8 cellular contexts compared by ENCODE assay signal in the genomic region with DNA sequence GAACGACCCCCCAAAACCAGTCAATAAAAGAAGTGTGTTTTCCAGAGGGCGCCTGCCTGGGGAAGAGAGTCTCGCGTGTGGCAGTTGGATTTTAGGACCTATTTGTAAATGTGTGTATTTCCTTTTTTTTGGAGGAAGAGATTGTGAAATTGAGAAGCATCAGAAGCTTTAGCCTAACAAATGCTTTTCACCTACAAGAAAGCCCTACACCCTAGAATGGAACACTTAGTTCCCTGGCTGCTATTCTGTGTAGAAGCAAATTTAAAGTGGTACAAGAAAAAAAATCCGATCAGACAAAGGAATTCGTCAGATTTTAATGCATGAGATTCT. TPM values are rescaled to one million over a fixed set of nuclear protein-coding genes. Genes with fewer than 3 reads are reported as not detected.
DNase-seq lines count a peak whose midpoint lies in the region; ATAC-seq and TF ChIP-seq lines count a peak whose summit lies in the region.

No MANE protein-coding gene starts in this region.

- H3K36me3 ChIP-seq in MM.1S (replicated peaks; ENCODE audit: insufficient read depth, low read length): no peaks in the 10 kb centered on the region
- H3K36me3 ChIP-seq in naive thymus-derived CD4-positive, alpha-beta T cell (ENCODE audit: control insufficient read depth in 2 of 3, insufficient read depth in 3 of 3, low read length in 3 of 3): no peaks in the 10 kb centered on the region

- no peaks in the 10 kb centered on the region for H3K9me3 Mint-ChIP-seq in Calu3 (ENCODE audit: low read depth, unreplicated experiment)
- H3K9me3 Mint-ChIP-seq in chondrocyte (ENCODE audit: low read depth): no peaks in the 10 kb centered on the region
- H3K9me3 Mint-ChIP-seq in naive thymus-derived CD4-positive, alpha-beta T cell: no peaks in the 10 kb centered on the region

- no peak overlapping the region for H2AFZ ChIP-seq in MM.1S (ENCODE audit: low read length)

- peak overlapping the region; percentile 67 for H3K4me2 ChIP-seq in MM.1S (ENCODE audit: low read depth, low read length)

- no peaks in the 10 kb centered on the region for H3K27me3 ChIP-seq in MM.1S (replicated peaks; ENCODE audit: insufficient read depth, low read length)
- no peaks in the 10 kb centered on the region for H3K27me3 ChIP-seq in naive thymus-derived CD4-positive, alpha-beta T cell (ENCODE audit: control insufficient read depth in 2 of 2, insufficient read depth in 2 of 2, low read length in 2 of 2)

- 0 out of 2 replicates have a peak, but pooled peaks cover 3% of the 10 kb centered on the region for H3F3A ChIP-seq in MM.1S (ENCODE audit: insufficient read depth, low read length)

- H3K9me3 ChIP-seq in MM.1S (replicated peaks; ENCODE audit: insufficient read depth, low read length): no peaks in the 10 kb centered on the region
- H3K9me3 ChIP-seq in naive thymus-derived CD4-positive, alpha-beta T cell (ENCODE audit: control insufficient read depth in 2 of 3, low read length in 3 of 3): no peaks in the 10 kb centered on the region

- no peak for TF ChIP-seq CTCF in Calu3 (IDR thresholded peaks at IDR 0.05; ENCODE audit: unreplicated experiment)
- TF ChIP-seq CTCF in MM.1S (IDR thresholded peaks at IDR 0.05; ENCODE audit: low read length): no peak
- TF ChIP-seq CTCF in chondrocyte (IDR thresholded peaks at IDR 0.05): no peak

- H3K27ac ChIP-seq in MM.1S (ENCODE audit: low read length): no peak overlapping the region; the same call in 1 of the 2 replicates
- H3K27ac ChIP-seq in naive thymus-derived CD4-positive, alpha-beta T cell (ENCODE audit: low read depth, low read length): peak overlapping the region; percentile 89

- H3K36me3 Mint-ChIP-seq in Calu3 (ENCODE audit: insufficient read depth, unreplicated experiment): peaks cover 44% of the 10 kb centered on the region
- no peaks in the 10 kb centered on the region for H3K36me3 Mint-ChIP-seq in chondrocyte (ENCODE audit: low read depth)
- peaks cover 0 to under 1% (median 0%) of the 10 kb centered on the region in 5 donors for H3K36me3 Mint-ChIP-seq in naive thymus-derived CD4-positive, alpha-beta T cell

- H3K27ac Mint-ChIP-seq in Calu3 (ENCODE audit: unreplicated experiment) (no peak overlapping the region), chondrocyte (ENCODE audit: unreplicated experiment) (peak overlapping the region; percentile 90)
- peak overlapping the region; percentile 43 to 93 (median 84) for H3K27ac Mint-ChIP-seq in naive thymus-derived CD4-positive, alpha-beta T cell

- CTCF ChIA-PET in Calu3 (lab: Charles Lee): interaction anchor here (0.7 to 1.4 kb wide), 5 partner anchors 20 to 174 kb away, joined by 3 to 11 read pairs (median 4); no protein-coding TSS in a partner anchor
- CTCF ChIA-PET in naive thymus-derived CD4-positive, alpha-beta T cell (lab: Charles Lee): interaction anchor here (0.7 to 1.5 kb wide), 7 partner anchors 32 to 455 kb away, joined by 3 to 5 read pairs (median 3); no protein-coding TSS in a partner anchor

- intact Hi-C loops in Calu3 (cut with micrococcal nuclease; ENCODE audit: unreplicated experiment): loop anchor here (2.0 to 5.0 kb wide), 2 partner anchors 69 to 98 kb away; no protein-coding TSS in a partner anchor
- intact Hi-C loops in naive thymus-derived CD4-positive, alpha-beta T cell (cut with micrococcal nuclease): loop anchor here (1.0 to 10.0 kb wide), 12 partner anchors 25 to 793 kb away; a partner anchor contains a TSS

- H3K79me2 ChIP-seq in MM.1S (ENCODE audit: low read length): peaks cover 25% of the 10 kb centered on the region

- peak overlapping the region; percentile 55; the same call in 1 of the 2 replicates for H3K9ac ChIP-seq in MM.1S (ENCODE audit: low read length)

- BruUV-seq in Calu3 (replicated peaks; lab: Mats Ljungman, UMichigan): no TSS peak

- no peaks in the 10 kb centered on the region for H3K4me1 ChIP-seq in MM.1S (ENCODE audit: low read length)
- H3K4me1 ChIP-seq in naive thymus-derived CD4-positive, alpha-beta T cell (ENCODE audit: control insufficient read depth in 2 of 2, insufficient read depth in 2 of 2, low read length in 2 of 2): peaks cover 10 to 12% of the 10 kb centered on the region in 2 donors

- H4K20me1 ChIP-seq in MM.1S (ENCODE audit: insufficient read depth, low read length): no peaks in the 10 kb centered on the region

- POLR2A ChIA-PET in naive thymus-derived CD4-positive, alpha-beta T cell (lab: Charles Lee): interaction anchor here (0.7 to 0.8 kb wide), 3 partner anchors 8 to 77 kb away, joined by 4 to 5 read pairs (median 5); no protein-coding TSS in a partner anchor

- peaks cover 29% of the 10 kb centered on the region for H3K4me1 Mint-ChIP-seq in Calu3 (ENCODE audit: low read depth, unreplicated experiment)
- peaks cover 42% of the 10 kb centered on the region for H3K4me1 Mint-ChIP-seq in chondrocyte (ENCODE audit: low read depth)
- peaks cover 15 to 34% (median 27%) of the 10 kb centered on the region in 7 donors for H3K4me1 Mint-ChIP-seq in naive thymus-derived CD4-positive, alpha-beta T cell

- ATAC-seq in naive thymus-derived CD4-positive, alpha-beta T cell: no peak
- ATAC-seq in GM21367 (IDR thresholded peaks at IDR 0.05; ENCODE audit: unreplicated experiment): no peak
- no peak for ATAC-seq in GM21825 (IDR thresholded peaks at IDR 0.05; ENCODE audit: unreplicated experiment)

- DNase-seq in Calu3 (no peak), MM.1S (no peak), chondrocyte (ENCODE audit: low spot score) (no peak)
- no peak for DNase-seq in naive thymus-derived CD4-positive, alpha-beta T cell
- DNase-seq in stimulated activated CD4-positive, alpha-beta T cell treated with anti-CD3 and anti-CD28 coated beads, Interleukin-1b, Interleukin-23, amount 100 ng/mL, for 48 hours: no peak
- DNase-seq in effector CD8-positive, alpha-beta T cell (lab: John Stamatoyannopoulos, UW): no peak

- H3K4me3 Mint-ChIP-seq in Calu3 (ENCODE audit: low read depth, unreplicated experiment) (peak overlapping the region; percentile 85), chondrocyte (ENCODE audit: unreplicated experiment) (peak overlapping the region; percentile 92)
- H3K4me3 Mint-ChIP-seq in naive thymus-derived CD4-positive, alpha-beta T cell: peak overlapping the region; percentile 74 to 95 (median 84)

- no peaks in the 10 kb centered on the region for H3K27me3 Mint-ChIP-seq in Calu3 (ENCODE audit: unreplicated experiment)
- H3K27me3 Mint-ChIP-seq in chondrocyte (ENCODE audit: low read depth): no peaks in the 10 kb centered on the region
- H3K27me3 Mint-ChIP-seq in naive thymus-derived CD4-positive, alpha-beta T cell: peaks cover 0 to 14% (median 0%) of the 10 kb centered on the region in 5 donors

- peak overlapping the region; percentile 74 for H3K4me3 ChIP-seq in MM.1S (ENCODE audit: low read length)
- H3K4me3 ChIP-seq in naive thymus-derived CD4-positive, alpha-beta T cell (ENCODE audit: low read length): peak overlapping the region; percentile 43

- H3K9me2 ChIP-seq in MM.1S (replicated peaks; ENCODE audit: insufficient read depth, low read length): no peaks in the 10 kb centered on the region

RNA-seq across cellular contexts. Expression of a gene that starts 1.4 kb away (rescaled TPM):
- total RNA-seq in Calu3 (2022) (27.2 and 28.6 TPM in 2 replicates), chondrocyte (19.6 to 25.2 TPM (median 23.7 TPM) in 3 replicates)
- 10 to 100 TPM; 19.0 to 34.4 (median 23.7) TPM for total RNA-seq in naive thymus-derived CD4-positive, alpha-beta T cell
- polyA plus RNA-seq in naive thymus-derived CD4-positive, alpha-beta T cell: 1 to 10 TPM in 1 of 2 donors, under 1 TPM in 1; 0.63 to 1.2 TPM
